ENCODE assay signal across 8 cellular contexts in genomic region chr15:101242160-101242998, GRCh38. TPM values are rescaled to one million over a fixed set of nuclear protein-coding genes. Genes with fewer than 3 reads are reported as not detected.
DNase-seq lines count a peak whose midpoint lies in the region; ATAC-seq and TF ChIP-seq lines count a peak whose summit lies in the region.

No MANE protein-coding gene starts in this region.

- H3K27ac ChIP-seq in gastroesophageal sphincter, result peak overlapping the region in 3 of 4 donors; percentile 11 to 59 (median 25)

- H3K36me3 ChIP-seq in gastroesophageal sphincter, result no peaks in the 10 kb centered on the region

- TF ChIP-seq EP300 in gastroesophageal sphincter (IDR thresholded peaks at IDR 0.05), result no peak

- no peaks in the 10 kb centered on the region for H3K9me3 ChIP-seq in gastroesophageal sphincter

- H3K4me3 ChIP-seq in gastroesophageal sphincter, result no peak overlapping the region

- peak overlapping the region; percentile 25 to 72 for H3K4me3 Mint-ChIP-seq in stimulated activated naive B cell treated with anti-CD40 and anti-IgM and Interleukin-4, amounts not matched to agents 10 μg/mL and 1 μg/mL and 100 μg/mL, for 72 hours

- H3K27me3 Mint-ChIP-seq in stimulated activated naive B cell treated with anti-CD40 and anti-IgM and Interleukin-4, amounts not matched to agents 10 μg/mL and 1 μg/mL and 100 μg/mL, for 72 hours, result no peaks in the 10 kb centered on the region

- H3K27me3 ChIP-seq in gastroesophageal sphincter, result no peaks in the 10 kb centered on the region

- H3K36me3 Mint-ChIP-seq in stimulated activated naive B cell treated with anti-CD40 and anti-IgM and Interleukin-4, amounts not matched to agents 10 μg/mL and 1 μg/mL and 100 μg/mL, for 72 hours, result peaks cover 17 to 46% of the 10 kb centered on the region in 2 donors

- H3K9me3 Mint-ChIP-seq in stimulated activated naive B cell treated with anti-CD40 and anti-IgM and Interleukin-4, amounts not matched to agents 10 μg/mL and 1 μg/mL and 100 μg/mL, for 72 hours, result peaks cover 2 to 3% of the 10 kb centered on the region in 2 donors

- H3K27ac Mint-ChIP-seq in stimulated activated naive B cell treated with anti-CD40 and anti-IgM and Interleukin-4, amounts not matched to agents 10 μg/mL and 1 μg/mL and 100 μg/mL, for 72 hours, result peak overlapping the region; percentile 89

- 50 to 68% methylated on average over 8 of the region's 12 CpGs for WGBS in gastroesophageal sphincter (ENCODE audit: low coverage in 1 of 2), 2 donors

- no peak for TF ChIP-seq POLR2A in gastroesophageal sphincter (IDR thresholded peaks at IDR 0.05)

- H3K4me1 ChIP-seq in gastroesophageal sphincter, result peaks cover 6 to 100% (median 27%) of the 10 kb centered on the region in 3 donors

- H3K4me1 Mint-ChIP-seq in stimulated activated naive B cell treated with anti-CD40 and anti-IgM and Interleukin-4, amounts not matched to agents 10 μg/mL and 1 μg/mL and 100 μg/mL, for 72 hours, result peaks cover 56 to 73% of the 10 kb centered on the region in 2 donors

- DNase-seq in GM03348 (ENCODE audit: low spot score), result peak; percentile 24
- peak; percentile 96 to 97 for DNase-seq in Kasumi-1 (lab: John Stamatoyannopoulos, UW)
- peak; percentile 40 for DNase-seq in activated CD8-positive, alpha-beta memory T cell treated with anti-CD3 and anti-CD28 coated beads, Interleukin-2, amount 50 U/mL, for 24 hours (ENCODE audit: extremely low read depth)
- DNase-seq in stimulated activated naive B cell treated with anti-CD40 and anti-IgM and Interleukin-4, amounts not matched to agents 10 μg/mL and 1 μg/mL and 100 μg/mL, for 72 hours, result peak; percentile 47
- no peak for DNase-seq in NCI-H187 treated with DMSO at 0.1 percent for 48 hours (lab: John Stamatoyannopoulos, UW)
- no peak for DNase-seq in ureter (ENCODE audit: low spot score)

- ATAC-seq in GM21526 (IDR thresholded peaks at IDR 0.05; ENCODE audit: low FRiP score, unreplicated experiment) (peak; percentile 74), gastroesophageal sphincter (no peak)
- peak; percentile 58 to 60 for ATAC-seq in stimulated activated naive B cell treated with anti-CD40 and anti-IgM and Interleukin-4, amounts not matched to agents 10 μg/mL and 1 μg/mL and 100 μg/mL, for 72 hours (replicated peaks)

- TF ChIP-seq CTCF in gastroesophageal sphincter (IDR thresholded peaks at IDR 0.05), result no peak

RNA-seq across cellular contexts. Expression of gene CHSY1, which starts 9.5 kb away (rescaled TPM):
- total RNA-seq in gastroesophageal sphincter (10 to 100 TPM; 13.8 to 30.6 (median 19.9) TPM), ureter (47.0 TPM)

RNA-seq across cellular contexts. Expression of gene SELENOS, which starts 34.9 kb away (rescaled TPM):
- total RNA-seq in gastroesophageal sphincter (10 to 100 TPM; 56.1 to 75.5 (median 64.5) TPM), ureter (49.1 TPM)

RNA-seq across cellular contexts. Expression of gene SNRPA1, which starts 52.7 kb away (rescaled TPM):
- total RNA-seq in gastroesophageal sphincter (10 to 100 TPM; 22.5 to 39.5 (median 27.7) TPM), ureter (71.6 TPM)

Comparison
In these comparisons a context has a peak if more than half of its experiments do, and no peak if none do; other contexts are left out.
1. DNase-seq: peak in GM03348 (single experiment), Kasumi-1 (2 of 2), activated CD8-positive, alpha-beta memory T cell treated with anti-CD3 and anti-CD28 coated beads, Interleukin-2, amount 50 U/mL, for 24 hours (single experiment) and stimulated activated naive B cell treated with anti-CD40 and anti-IgM and Interleukin-4, amounts not matched to agents 10 μg/mL and 1 μg/mL and 100 μg/mL, for 72 hours (single experiment); none in NCI-H187 treated with DMSO at 0.1 percent for 48 hours (single experiment) and ureter (single experiment).